In the genomic region with DNA sequence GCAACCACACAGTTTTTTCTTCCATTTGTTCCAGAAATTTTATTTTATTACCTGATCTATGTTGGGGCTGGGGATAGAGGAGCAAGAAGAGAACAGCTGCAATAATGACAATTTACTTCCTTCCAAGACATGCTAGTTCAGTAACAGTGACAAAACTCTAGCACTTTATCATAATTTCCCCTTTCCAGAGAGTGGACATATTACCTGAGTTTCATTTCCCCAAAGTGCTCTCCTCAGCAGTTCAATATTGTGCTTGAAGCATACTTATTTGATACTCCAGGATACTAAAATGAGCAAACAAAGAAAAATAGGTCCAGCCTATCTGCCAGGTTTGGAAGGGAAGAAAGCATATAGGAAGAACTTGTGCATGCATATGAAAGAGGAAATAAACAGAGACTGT, we compare ENCODE assay signal across 1 cellular context.
TF ChIP-seq lines count a peak whose summit lies in the region.

No MANE protein-coding gene starts in this region.

TF ChIP-seq in K562, 482 proteins besides CTCF, POLR2A, EP300 and RAD21 (continued from another document):
- TF ChIP-seq, protein P1, sequence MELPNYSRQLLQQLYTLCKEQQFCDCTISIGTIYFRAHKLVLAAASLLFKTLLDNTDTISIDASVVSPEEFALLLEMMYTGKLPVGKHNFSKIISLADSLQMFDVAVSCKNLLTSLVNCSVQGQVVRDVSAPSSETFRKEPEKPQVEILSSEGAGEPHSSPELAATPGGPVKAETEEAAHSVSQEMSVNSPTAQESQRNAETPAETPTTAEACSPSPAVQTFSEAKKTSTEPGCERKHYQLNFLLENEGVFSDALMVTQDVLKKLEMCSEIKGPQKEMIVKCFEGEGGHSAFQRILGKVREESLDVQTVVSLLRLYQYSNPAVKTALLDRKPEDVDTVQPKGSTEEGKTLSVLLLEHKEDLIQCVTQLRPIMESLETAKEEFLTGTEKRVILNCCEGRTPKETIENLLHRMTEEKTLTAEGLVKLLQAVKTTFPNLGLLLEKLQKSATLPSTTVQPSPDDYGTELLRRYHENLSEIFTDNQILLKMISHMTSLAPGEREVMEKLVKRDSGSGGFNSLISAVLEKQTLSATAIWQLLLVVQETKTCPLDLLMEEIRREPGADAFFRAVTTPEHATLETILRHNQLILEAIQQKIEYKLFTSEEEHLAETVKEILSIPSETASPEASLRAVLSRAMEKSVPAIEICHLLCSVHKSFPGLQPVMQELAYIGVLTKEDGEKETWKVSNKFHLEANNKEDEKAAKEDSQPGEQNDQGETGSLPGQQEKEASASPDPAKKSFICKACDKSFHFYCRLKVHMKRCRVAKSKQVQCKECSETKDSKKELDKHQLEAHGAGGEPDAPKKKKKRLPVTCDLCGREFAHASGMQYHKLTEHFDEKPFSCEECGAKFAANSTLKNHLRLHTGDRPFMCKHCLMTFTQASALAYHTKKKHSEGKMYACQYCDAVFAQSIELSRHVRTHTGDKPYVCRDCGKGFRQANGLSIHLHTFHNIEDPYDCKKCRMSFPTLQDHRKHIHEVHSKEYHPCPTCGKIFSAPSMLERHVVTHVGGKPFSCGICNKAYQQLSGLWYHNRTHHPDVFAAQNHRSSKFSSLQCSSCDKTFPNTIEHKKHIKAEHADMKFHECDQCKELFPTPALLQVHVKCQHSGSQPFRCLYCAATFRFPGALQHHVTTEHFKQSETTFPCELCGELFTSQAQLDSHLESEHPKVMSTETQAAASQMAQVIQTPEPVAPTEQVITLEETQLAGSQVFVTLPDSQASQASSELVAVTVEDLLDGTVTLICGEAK (IDR thresholded peaks at IDR 0.05), result no peak
- TF ChIP-seq, protein P1 (CRISPR knock-in tag; IDR thresholded peaks at IDR 0.05), result no peak
- TF ChIP-seq CEBPG (CRISPR knock-in tag; IDR thresholded peaks at IDR 0.05), result no peak
- no peak for TF ChIP-seq CEBPG (tag; conservative IDR thresholded peaks at IDR 0.05 in 1 of 2, IDR thresholded peaks at IDR 0.05 in 1 of 2)
- no peak for TF ChIP-seq MTA2 (IDR thresholded peaks at IDR 0.05; ENCODE audit: low read depth)
